20 cellular contexts compared by ENCODE assay signal in the genomic region with DNA sequence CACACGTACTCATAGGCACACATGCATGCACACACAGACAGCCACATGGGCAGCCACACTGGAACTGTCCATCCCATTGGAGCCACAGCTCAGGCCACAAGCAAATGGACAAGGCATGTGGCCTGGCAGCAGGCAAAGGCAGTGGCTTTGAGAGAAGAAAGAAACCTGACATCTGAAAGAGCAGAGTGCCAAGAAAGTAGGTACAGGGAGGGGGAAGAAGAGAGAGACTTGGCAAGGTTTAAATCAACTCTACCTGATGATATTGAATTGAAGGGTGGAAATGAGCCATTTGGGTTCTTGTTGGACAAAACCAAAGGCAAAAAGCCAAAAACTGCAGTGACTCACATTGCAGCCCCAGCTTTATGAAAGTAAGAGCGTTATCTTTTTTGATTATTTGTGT.
"Had no signal": no experiment of that assay in that cellular context is flagged by ENCODE, and none has a peak within 500 bp of the region (broad histone marks: within the 10 kb centered on the region; RNA-seq: fewer than 3 reads in every experiment).

No MANE protein-coding gene starts in this region.

- DNase-seq: effector CD4-positive, alpha-beta T cell; glutamatergic neuron; islet precursor cell; mammary epithelial cell; naive thymus-derived CD4-positive, alpha-beta T cell; nephron progenitor cell; posterior cingulate gyrus; spleen; stimulated activated CD4-positive, alpha-beta T cell treated with anti-CD3 and anti-CD28 coated beads, Interleukin-15, amount 100 ng/mL, for 24 hours; stimulated activated CD4-positive, alpha-beta T cell treated with anti-CD3 and anti-CD28 coated beads, Interleukin-1b, Interleukin-23, amount 100 ng/mL, for 48 hours; stimulated activated CD4-positive, alpha-beta T cell treated with anti-CD3 and anti-CD28 coated beads, Interleukin-4, amount 100 ng/mL, for 24 hours; tibial artery had no signal

- H3K4me1 Mint-ChIP-seq: naive thymus-derived CD4-positive, alpha-beta T cell; stimulated activated memory B cell treated with anti-CD40 and anti-IgM and Interleukin-4, amounts not matched to agents 10 μg/mL and 1 μg/mL and 100 μg/mL, for 72 hours had no signal

- H3K4me3 ChIP-seq: coronary artery, gastroesophageal sphincter, spleen, tibial artery had no signal

- H3K36me3 ChIP-seq: gastroesophageal sphincter, neutrophil, spleen, tibial artery had no signal

- H3K9me3 Mint-ChIP-seq: nephron progenitor cell; stimulated activated memory B cell treated with anti-CD40 and anti-IgM and Interleukin-4, amounts not matched to agents 10 μg/mL and 1 μg/mL and 100 μg/mL, for 72 hours; stimulated activated naive CD8-positive, alpha-beta T cell treated with anti-CD3 and anti-CD28 coated beads, Interleukin-15, Interleukin-2, amounts not matched to agents 100 ng/mL and 50 ng/mL, for 24 hours had no signal

- H3K27ac Mint-ChIP-seq: naive thymus-derived CD4-positive, alpha-beta T cell; nephron progenitor cell; stimulated activated memory B cell treated with anti-CD40 and anti-IgM and Interleukin-4, amounts not matched to agents 10 μg/mL and 1 μg/mL and 100 μg/mL, for 72 hours; stimulated activated naive CD8-positive, alpha-beta T cell treated with anti-CD3 and anti-CD28 coated beads, Interleukin-15, Interleukin-2, amounts not matched to agents 100 ng/mL and 50 ng/mL, for 24 hours had no signal

- ATAC-seq: esophagus mucosa; gastroesophageal sphincter; left lobe of liver; naive thymus-derived CD4-positive, alpha-beta T cell; sciatic nerve; stimulated activated memory B cell treated with anti-CD40 and anti-IgM and Interleukin-4, amounts not matched to agents 10 μg/mL and 1 μg/mL and 100 μg/mL, for 72 hours had no signal

- H3K36me3 Mint-ChIP-seq: naive thymus-derived CD4-positive, alpha-beta T cell; stimulated activated memory B cell treated with anti-CD40 and anti-IgM and Interleukin-4, amounts not matched to agents 10 μg/mL and 1 μg/mL and 100 μg/mL, for 72 hours had no signal

- H3K27me3 ChIP-seq: gastroesophageal sphincter, neutrophil, spleen, tibial artery had no signal

- H3K27me3 Mint-ChIP-seq: stimulated activated memory B cell treated with anti-CD40 and anti-IgM and Interleukin-4, amounts not matched to agents 10 μg/mL and 1 μg/mL and 100 μg/mL, for 72 hours; stimulated activated naive CD8-positive, alpha-beta T cell treated with anti-CD3 and anti-CD28 coated beads, Interleukin-15, Interleukin-2, amounts not matched to agents 100 ng/mL and 50 ng/mL, for 24 hours had no signal

- H3K27ac ChIP-seq: coronary artery, gastroesophageal sphincter, neutrophil, spleen, tibial artery had no signal

- H3K9me3 ChIP-seq: gastroesophageal sphincter, neutrophil, spleen, tibial artery had no signal

- H3K4me1 ChIP-seq: gastroesophageal sphincter, spleen, tibial artery had no signal

- H3K4me3 Mint-ChIP-seq: naive thymus-derived CD4-positive, alpha-beta T cell; nephron progenitor cell; stimulated activated memory B cell treated with anti-CD40 and anti-IgM and Interleukin-4, amounts not matched to agents 10 μg/mL and 1 μg/mL and 100 μg/mL, for 72 hours; stimulated activated naive CD8-positive, alpha-beta T cell treated with anti-CD3 and anti-CD28 coated beads, Interleukin-15, Interleukin-2, amounts not matched to agents 100 ng/mL and 50 ng/mL, for 24 hours had no signal
